1 cellular context compared by ENCODE assay signal in genomic region chr3:82498186-82498585, GRCh38.
TF ChIP-seq lines count a peak whose summit lies in the region.

No MANE protein-coding gene starts in this region.

TF ChIP-seq in Ishikawa, 13 proteins besides CTCF, POLR2A, EP300 and RAD21 (continued from another document):
- TF ChIP-seq REST (IDR thresholded peaks at IDR 0.05; ENCODE audit: low read depth) = no peak
